ENCODE assay signal across 8 cellular contexts in genomic region chr5:115626444-115626823, GRCh38. TPM values are rescaled to one million over a fixed set of nuclear protein-coding genes. Genes with fewer than 3 reads are reported as not detected.
DNase-seq lines count a peak whose midpoint lies in the region; ATAC-seq and TF ChIP-seq lines count a peak whose summit lies in the region.

No MANE protein-coding gene starts in this region.

- 1 to 2% methylated on average over 9 of the region's 9 CpGs for WGBS in sigmoid colon, 2 donors

- TF ChIP-seq POLR2A in sigmoid colon (IDR thresholded peaks at IDR 0.05): peak in 1 of 2 donors; percentile 3

- no peaks in the 10 kb centered on the region for H3K36me3 Mint-ChIP-seq in activated naive CD4-positive, alpha-beta T cell treated with anti-CD3 and anti-CD28 coated beads for 36 hours (ENCODE audit: low read depth)
- H3K36me3 Mint-ChIP-seq in glutamatergic neuron (ENCODE audit: unreplicated experiment) (no peaks in the 10 kb centered on the region), HFFc6 (ENCODE audit: low read depth) (peaks cover 12% of the 10 kb centered on the region)

- H3F3A ChIP-seq in SU-DHL-6 (ENCODE audit: insufficient read depth): no peaks in the 10 kb centered on the region; the same call in 1 of the 2 replicates

- no peaks in the 10 kb centered on the region for H3K9me3 Mint-ChIP-seq in activated naive CD4-positive, alpha-beta T cell treated with anti-CD3 and anti-CD28 coated beads for 36 hours
- H3K9me3 Mint-ChIP-seq in glutamatergic neuron (ENCODE audit: unreplicated experiment) (peaks cover 3% of the 10 kb centered on the region), HFFc6 (no peaks in the 10 kb centered on the region)

- no peaks in the 10 kb centered on the region for H3K27me3 ChIP-seq in SU-DHL-6 (ENCODE audit: low read length)
- H3K27me3 ChIP-seq in sigmoid colon: no peaks in the 10 kb centered on the region

- peak overlapping the region; percentile 89 for H3K27ac Mint-ChIP-seq in activated naive CD4-positive, alpha-beta T cell treated with anti-CD3 and anti-CD28 coated beads for 36 hours
- H3K27ac Mint-ChIP-seq in glutamatergic neuron (ENCODE audit: unreplicated experiment) (peak overlapping the region; percentile 93), HFFc6 (no peak overlapping the region)

- H3K9me3 ChIP-seq in SU-DHL-6 (ENCODE audit: insufficient read depth, low read length) (no peaks in the 10 kb centered on the region), sigmoid colon (no peaks in the 10 kb centered on the region)

- H3K4me1 ChIP-seq in sigmoid colon: peaks cover 0 to 41% (median 35%) of the 10 kb centered on the region in 4 donors

- H3K27ac ChIP-seq in SU-DHL-6 (ENCODE audit: low read depth, low read length) (peak overlapping the region; percentile 67), sigmoid colon (peak overlapping the region; percentile 91 to 97 (median 95))

- peak overlapping the region; percentile 84 for H3K4me2 ChIP-seq in SU-DHL-6 (ENCODE audit: low read depth, low read length, poor library complexity, severe bottlenecking)

- no peak for DNase-seq in activated naive CD4-positive, alpha-beta T cell treated with anti-CD3 and anti-CD28 coated beads for 36 hours
- DNase-seq in activated naive CD4-positive, alpha-beta T cell treated with anti-CD3 and anti-CD28 coated beads, Interleukin-2, amount 50 U/mL, for 16 hours: no peak
- DNase-seq in glutamatergic neuron: no peak
- DNase-seq in sigmoid colon: no peak
- no peak for DNase-seq in HFFc6
- no peak for DNase-seq in cortex of kidney (lab: John Stamatoyannopoulos, UW)

- peak overlapping the region; percentile 94 for H3K4me3 ChIP-seq in SU-DHL-6 (ENCODE audit: insufficient read depth, low read length, poor library complexity, severe bottlenecking)
- peak overlapping the region; percentile 76 to 97 (median 90) for H3K4me3 ChIP-seq in sigmoid colon

- H3K27me3 Mint-ChIP-seq in activated naive CD4-positive, alpha-beta T cell treated with anti-CD3 and anti-CD28 coated beads for 36 hours (ENCODE audit: low read depth): no peaks in the 10 kb centered on the region
- peaks cover 5% of the 10 kb centered on the region for H3K27me3 Mint-ChIP-seq in glutamatergic neuron (ENCODE audit: unreplicated experiment)
- H3K27me3 Mint-ChIP-seq in HFFc6 (ENCODE audit: insufficient read depth): no peaks in the 10 kb centered on the region

- no peak overlapping the region for H3K4me3 Mint-ChIP-seq in activated naive CD4-positive, alpha-beta T cell treated with anti-CD3 and anti-CD28 coated beads for 36 hours
- H3K4me3 Mint-ChIP-seq in glutamatergic neuron (ENCODE audit: unreplicated experiment) (peak overlapping the region; percentile 97), HFFc6 (no peak overlapping the region)

- CTCF ChIA-PET in activated naive CD4-positive, alpha-beta T cell treated with anti-CD3 and anti-CD28 coated beads for 36 hours (lab: Charles Lee): no interaction called here

- ATAC-seq in HG03045 (IDR thresholded peaks at IDR 0.05; ENCODE audit: unreplicated experiment): peak; percentile 31

- intact Hi-C loops in activated naive CD4-positive, alpha-beta T cell treated with anti-CD3 and anti-CD28 coated beads for 36 hours (cut with micrococcal nuclease): loop anchor here (1.0 to 5.0 kb wide), 7 partner anchors 25 to 459 kb away; partner anchors contain the start of genes AP3S1, ATG12, CCDC112 and COMMD10
- intact Hi-C loops in sigmoid colon (cut with DNase I): loop anchor here (2.0 to 5.0 kb wide), 3 partner anchors 84 to 456 kb away; partner anchors contain the start of genes AP3S1, ATG12 and FEM1C

- H4K20me1 ChIP-seq in SU-DHL-6 (ENCODE audit: low read depth, low read length): peaks cover 13% of the 10 kb centered on the region; the same call in 1 of the 2 replicates

- no peaks in the 10 kb centered on the region for H3K9me2 ChIP-seq in SU-DHL-6 (replicated peaks; ENCODE audit: insufficient read depth, low read length)

- H3K9ac ChIP-seq in SU-DHL-6 (ENCODE audit: low read length): peak overlapping the region; percentile 86

- TF ChIP-seq EP300 in sigmoid colon (IDR thresholded peaks at IDR 0.05): no peak

- peaks cover 19% of the 10 kb centered on the region for H3K4me1 Mint-ChIP-seq in activated naive CD4-positive, alpha-beta T cell treated with anti-CD3 and anti-CD28 coated beads for 36 hours (ENCODE audit: low read depth)
- H3K4me1 Mint-ChIP-seq in glutamatergic neuron (ENCODE audit: low read depth, unreplicated experiment): peaks cover 6% of the 10 kb centered on the region
- peaks cover 12% of the 10 kb centered on the region; the same call in 1 of the 2 replicates for H3K4me1 Mint-ChIP-seq in HFFc6 (ENCODE audit: low read depth)

- H3K79me2 ChIP-seq in SU-DHL-6 (ENCODE audit: insufficient read depth, low read length): peaks cover 49% of the 10 kb centered on the region

- H2AFZ ChIP-seq in SU-DHL-6 (ENCODE audit: low read depth, low read length, severe bottlenecking): peak overlapping the region; percentile 99

- H3K36me3 ChIP-seq in SU-DHL-6 (ENCODE audit: low read length) (0 out of 2 replicates have a peak, but pooled peaks cover under 1% of the 10 kb centered on the region), sigmoid colon (no peaks in the 10 kb centered on the region)

- TF ChIP-seq CTCF in SU-DHL-6 (IDR thresholded peaks at IDR 0.05; ENCODE audit: insufficient read depth, low read length, poor library complexity, severe bottlenecking) (no peak), glutamatergic neuron (IDR thresholded peaks at IDR 0.05; ENCODE audit: partially characterized antibody, unreplicated experiment) (no peak), sigmoid colon (IDR thresholded peaks at IDR 0.05) (no peak), HFFc6 (IDR thresholded peaks at IDR 0.05) (no peak)

RNA-seq across cellular contexts. Expression of gene TMED7, which starts 0.6 kb away (rescaled TPM):
- 10 to 100 TPM; 34.6 to 35.4 TPM for total RNA-seq in activated naive CD4-positive, alpha-beta T cell treated with anti-CD3 and anti-CD28 coated beads for 36 hours
- 66.8 TPM for total RNA-seq in glutamatergic neuron (ENCODE audit: unreplicated experiment)
- 100 to 1,000 TPM in 1 of 4 donors, 10 to 100 TPM in 3; 80.8 to 104 (median 88.2) TPM for total RNA-seq in sigmoid colon
- polyA plus RNA-seq in sigmoid colon: 10 to 100 TPM; 10.8 to 28.9 (median 14.3) TPM
- total RNA-seq in HFFc6 (2021; fragmentation: NEBNext Ultra II Directional; extraction: Animal tissue kit (Norgen Biotek cat#: 25700)): 100 to 1,000 TPM; 162 to 194 (median 175) TPM

RNA-seq across cellular contexts. Expression of gene TICAM2, which starts 24.2 kb away (rescaled TPM):
- under 1 TPM; 0.72 to 0.91 TPM for total RNA-seq in activated naive CD4-positive, alpha-beta T cell treated with anti-CD3 and anti-CD28 coated beads for 36 hours
- total RNA-seq in glutamatergic neuron (ENCODE audit: unreplicated experiment) (0.42 TPM), sigmoid colon (1 to 10 TPM in 2 of 4 donors, under 1 TPM in 2; 0.95 to 3.9 (median 2.3) TPM)
- 1 to 10 TPM in 2 of 3 donors, not detected in 1; 1.9 to 2.1 TPM for polyA plus RNA-seq in sigmoid colon
- 10 to 100 TPM in 4 of 6 experiments, 1 to 10 TPM in 2; 8.3 to 15.9 (median 13.1) TPM for total RNA-seq in HFFc6 (2021; fragmentation: NEBNext Ultra II Directional; extraction: Animal tissue kit (Norgen Biotek cat#: 25700))
